ENCODE assay signal across 18 cellular contexts in genomic region chr20:58640446-58640845, GRCh38. TPM values are rescaled to one million over a fixed set of nuclear protein-coding genes. Genes with fewer than 3 reads are reported as not detected.
A peak's percentile ranks its signal among the peaks of the same experiment; 100 is the strongest.
DNase-seq lines count a peak whose midpoint lies in the region; ATAC-seq, FAIRE-seq and TF ChIP-seq lines count a peak whose summit lies in the region.
"Had no signal": no experiment of that assay in that cellular context is flagged by ENCODE, and none has a peak within 500 bp of the region (broad histone marks: within the 10 kb centered on the region; RNA-seq: fewer than 3 reads in every experiment).

No MANE protein-coding gene starts in this region.

- TF ChIP-seq POLR2A in H1 (IDR thresholded peaks at IDR 0.05; ENCODE audit: control extremely low read depth in 1 of 2, low read depth in 2 of 2, low read length in 2 of 2): no peak

- H3K27ac ChIP-seq in PC-9 (no peak overlapping the region), H1 (ENCODE audit: low read depth, low read length) (no peak overlapping the region), colonic mucosa (no peak overlapping the region)
- H3K27ac ChIP-seq: Peyer's patch, skin epidermis had no signal

- ATAC-seq in sciatic nerve (no peak), HG02884 (IDR thresholded peaks at IDR 0.05; ENCODE audit: unreplicated experiment) (no peak), GM19452 (IDR thresholded peaks at IDR 0.05; ENCODE audit: unreplicated experiment) (no peak)
- ATAC-seq: HCT116; stimulated activated naive CD8-positive, alpha-beta T cell treated with anti-CD3 and anti-CD28 coated beads, Interleukin-15, amount 100 ng/mL, for 72 hours had no signal

- H4K20me1 ChIP-seq in PC-9 (ENCODE audit: insufficient read depth): no peaks in the 10 kb centered on the region
- H4K20me1 ChIP-seq in H1 (replicated peaks in 1 of 2; ENCODE audit: control insufficient read depth in 1 of 2, insufficient read depth in 2 of 2, low read length in 2 of 2): no peaks in the 10 kb centered on the region

- TF ChIP-seq RAD21 in H1 (IDR thresholded peaks at IDR 0.05 in 1 of 2, conservative IDR thresholded peaks at IDR 0.05 in 1 of 2; ENCODE audit: low read depth in 2 of 2, low read length in 2 of 2): no peak

- H3K79me1 ChIP-seq in H1 (ENCODE audit: low read depth, low read length): no peaks in the 10 kb centered on the region

- FAIRE-seq in HTR-8/SVneo (lab: Jason Lieb, UNC) (peak; percentile 97), H1 (lab: Jason Lieb, UNC) (no peak)
- FAIRE-seq: islet of Langerhans had no signal

- 0 out of 2 replicates have a peak overlapping the region, but pooled peaks have one; percentile 31 for H2BK15ac ChIP-seq in H1 (ENCODE audit: low read length)

- no peaks in the 10 kb centered on the region for H3K9me2 ChIP-seq in PC-9 (ENCODE audit: insufficient read depth)

- no peak overlapping the region for H2AK5ac ChIP-seq in H1 (ENCODE audit: low read depth, low read length)

- POLR2A ChIA-PET in PC-9 (lab: Charles Lee; ENCODE audit: unreplicated experiment): no interaction called here
- POLR2A ChIA-PET in H1 (lab: Charles Lee; ENCODE audit: partially characterized antibody): interaction anchor here (0.7 to 2.4 kb wide), 4 partner anchors 10 to 199 kb away, joined by 3 to 11 read pairs (median 3); no protein-coding TSS in a partner anchor

- intact Hi-C loops in PC-9 (cut with micrococcal nuclease; ENCODE audit: unreplicated experiment): no loop called here
- intact Hi-C loops in sciatic nerve (cut with DNase I): no loop called here
- intact Hi-C loops in colonic mucosa (cut with DNase I): no loop called here

- H3K18ac ChIP-seq in H1 (ENCODE audit: extremely low read depth, low read length): no peak overlapping the region

- H4K5ac ChIP-seq in H1 (ENCODE audit: insufficient read length, low read depth, low read length): no peak overlapping the region

- no peaks in the 10 kb centered on the region; the same call in 1 of the 2 replicates for H3F3A ChIP-seq in PC-9 (ENCODE audit: insufficient read depth, low read depth)

- no peak overlapping the region for H2BK5ac ChIP-seq in H1 (ENCODE audit: low read depth, low read length)

- H3K56ac ChIP-seq in H1 (replicated peaks; ENCODE audit: insufficient read length, low read depth, low read length): no peak overlapping the region

- H3K36me3 ChIP-seq in PC-9 (ENCODE audit: low read depth) (no peaks in the 10 kb centered on the region), H1 (ENCODE audit: control insufficient read depth in 2 of 4, insufficient read depth in 4 of 4, low read length in 3 of 4) (no peaks in the 10 kb centered on the region), colonic mucosa (no peaks in the 10 kb centered on the region)
- H3K36me3 ChIP-seq: Peyer's patch had no signal

- BruUV-seq in PC-9 (replicated peaks; lab: Mats Ljungman, UMichigan): no TSS peak

- no peak overlapping the region for H3K4ac ChIP-seq in H1 (replicated peaks; ENCODE audit: insufficient read length, low read depth, low read length)

- H4K91ac ChIP-seq in H1 (replicated peaks; ENCODE audit: insufficient read length, low read length): no peak overlapping the region

- no peaks in the 10 kb centered on the region for H3K79me2 ChIP-seq in PC-9 (ENCODE audit: low read depth)
- no peaks in the 10 kb centered on the region for H3K79me2 ChIP-seq in H1 (ENCODE audit: control insufficient read depth in 1 of 2, insufficient read depth in 2 of 2, low read length in 2 of 2)

- CTCF ChIA-PET in PC-9 (lab: Charles Lee): interaction anchor here (0.6 kb wide), 1 partner anchor 765 kb away, joined by 12 read pairs; no protein-coding TSS in a partner anchor
- CTCF ChIA-PET in H1 (lab: Charles Lee; ENCODE audit: partially characterized antibody): interaction anchor here (2.2 to 2.3 kb wide), 2 partner anchors 10 to 15 kb away, joined by 9 to 11 read pairs; partner anchors contain the start of gene STX16

- H2AFZ ChIP-seq in PC-9: peak overlapping the region; percentile 46; the same call in 1 of the 2 replicates
- no peak overlapping the region for H2AFZ ChIP-seq in H1 (ENCODE audit: low read length)

- no peaks in the 10 kb centered on the region for H3K27me3 ChIP-seq in PC-9 (ENCODE audit: insufficient read depth, low read depth)
- H3K27me3 ChIP-seq in H1 (replicated peaks in 1 of 4; ENCODE audit: control insufficient read depth in 3 of 4, extremely low read depth in 1 of 4, insufficient read depth in 3 of 4, low read length in 3 of 4): no peaks in the 10 kb centered on the region; a peak in 1 of 7 replicates
- no peaks in the 10 kb centered on the region for H3K27me3 ChIP-seq in colonic mucosa
- H3K27me3 ChIP-seq: Peyer's patch had no signal

- no peaks in the 10 kb centered on the region for H3K9me3 ChIP-seq in PC-9 (ENCODE audit: insufficient read depth, low read depth)
- H3K9me3 ChIP-seq in H1 (ENCODE audit: insufficient read depth in 2 of 2, low read depth in 1 of 2, low read length in 1 of 2): no peaks in the 10 kb centered on the region
- H3K9me3 ChIP-seq in colonic mucosa: no peaks in the 10 kb centered on the region
- H3K9me3 ChIP-seq: Peyer's patch had no signal

- no peak overlapping the region for H2BK120ac ChIP-seq in H1 (replicated peaks; ENCODE audit: low read depth, low read length)

- TF ChIP-seq CTCF in PC-9 (conservative IDR thresholded peaks at IDR 0.05) (no peak), H1 (IDR thresholded peaks at IDR 0.05; ENCODE audit: control extremely low read depth in 1 of 3, insufficient read depth in 1 of 3, low read depth in 1 of 3, low read length in 3 of 3) (no peak), colonic mucosa (IDR thresholded peaks at IDR 0.05) (no peak)

- no peak overlapping the region for H3K9ac ChIP-seq in H1 (replicated peaks in 1 of 4; ENCODE audit: extremely low read depth in 1 of 4, low read depth in 3 of 4, low read length in 3 of 4)
- H3K9ac ChIP-seq in colonic mucosa (ENCODE audit: low read depth in 2 of 2, low read length in 2 of 2): no peak overlapping the region

- H3K4me3 ChIP-seq in PC-9 (no peak overlapping the region), H1 (ENCODE audit: extremely low read depth in 1 of 4, insufficient read depth in 2 of 4, low read depth in 3 of 4, low read length in 4 of 4) (no peak overlapping the region), colonic mucosa (no peak overlapping the region)
- H3K4me3 ChIP-seq: Peyer's patch, skin epidermis had no signal

- 0 out of 2 replicates have a peak overlapping the region, but pooled peaks have one; percentile 14 for H3K4me2 ChIP-seq in PC-9
- H3K4me2 ChIP-seq in H1 (ENCODE audit: insufficient read depth in 1 of 2, low read depth in 2 of 2, low read length in 2 of 2): no peak overlapping the region

- no peak overlapping the region for H4K8ac ChIP-seq in H1 (ENCODE audit: extremely low read depth, insufficient read depth, low read length)

- H3K4me1 ChIP-seq in PC-9 (replicated peaks; ENCODE audit: insufficient read depth) (peaks cover 21% of the 10 kb centered on the region), H1 (replicated peaks in 1 of 4; ENCODE audit: control insufficient read depth in 3 of 4, insufficient read depth in 4 of 4, low read length in 3 of 4) (peaks cover 0 to 2% (median 0%) of the 10 kb centered on the region in 4 experiments; a peak in 1 of 7 replicates), colonic mucosa (no peaks in the 10 kb centered on the region)
- H3K4me1 ChIP-seq: Peyer's patch had no signal

- no peak overlapping the region for H3K23ac ChIP-seq in H1 (ENCODE audit: insufficient read length)

- no peak overlapping the region for H2BK20ac ChIP-seq in H1 (ENCODE audit: low read length)

- 93% methylated on average over 9 of the region's 9 CpGs; no CpG with 5 or more reads in 1 of the 2 experiments for WGBS in H1 (ENCODE audit: extremely low coverage in 1 of 2, insufficient coverage in 1 of 2, insufficient read length in 1 of 2, insufficient replicate concordance in 2 of 2, low coverage in 1 of 2, low lambda C conversion rate in 2 of 2, missing lambda C conversion rate in 1 of 2), 2 experiments

- H3K14ac ChIP-seq in H1 (ENCODE audit: insufficient read length): no peak overlapping the region

- H2BK12ac ChIP-seq in H1 (ENCODE audit: low read depth, low read length): no peak overlapping the region; the same call in 1 of the 2 replicates

- DNase-seq in HTR-8/SVneo (ENCODE audit: insufficient read length, low spot score): no peak
- peak; percentile 26 to 46 for DNase-seq in PC-9
- DNase-seq in H1 (ENCODE audit: low read depth in 1 of 2, low spot score in 2 of 2): no peak
- peak; percentile 22 for DNase-seq in sciatic nerve (ENCODE audit: low spot score)
- DNase-seq in colonic mucosa: no peak
- DNase-seq: DMS79 treated with DMSO at 0.1 percent for 48 hours; Karpas-422; mesendoderm; NCI-H187; NCI-H524; nucleus accumbens; Peyer's patch; stimulated activated naive CD8-positive, alpha-beta T cell treated with anti-CD3 and anti-CD28 coated beads, Interleukin-15, amount 100 ng/mL, for 72 hours had no signal

- TF ChIP-seq EP300 in H1 (IDR thresholded peaks at IDR 0.05; ENCODE audit: borderline replicate concordance in 1 of 2, low read depth in 2 of 2, low read length in 2 of 2): no peak

- H3K23me2 ChIP-seq in H1 (ENCODE audit: low read depth, low read length): no peaks in the 10 kb centered on the region

TF ChIP-seq in H1, 55 proteins besides CTCF, POLR2A, EP300 and RAD21:
- no peak for TF ChIP-seq TEAD4 (IDR thresholded peaks at IDR 0.05; ENCODE audit: low read depth, low read length)

RNA-seq across cellular contexts. Expression of gene STX16, which starts 10.6 kb away (rescaled TPM):
- total RNA-seq in PC-9 (2021): 76.3 and 85.5 TPM in 2 replicates
- total RNA-seq in H1 (2021; fragmentation: NEBNext Ultra II Directional; extraction: Animal tissue kit (Norgen Biotek cat#: 25700)): 61.6 and 64.4 TPM in 2 replicates
- polyA plus RNA-seq in H1 (2011; rRNA removed): 45.2 and 45.3 TPM in 2 replicates
- 87.2 TPM for polyA plus RNA-seq in H1 (2011; cell fraction: cytosol; rRNA removed)
- polyA plus RNA-seq in H1 (2011; cell fraction: nucleus; rRNA removed): 65.1 TPM
- polyA plus RNA-seq in H1 (2012, experiment 1 of 2): 67.7 to 88.0 TPM (median 78.0 TPM) in 4 replicates
- polyA plus RNA-seq in H1 (2012, experiment 2 of 2): 9.0 TPM
- 60.8 TPM for polyA plus RNA-seq in H1 (2013, experiment 1 of 2)
- 50.5 TPM for polyA plus RNA-seq in H1 (2013, experiment 2 of 2)
- polyA minus RNA-seq in H1 (2011; rRNA and poly(A)+ RNA removed): 45.0 and 48.5 TPM in 2 replicates
- polyA minus RNA-seq in H1 (2011; cell fraction: cytosol; rRNA and poly(A)+ RNA removed): 32.7 TPM
- polyA minus RNA-seq in H1 (2011; cell fraction: nucleus; rRNA and poly(A)+ RNA removed): 46.7 TPM
- 78.7 TPM for total RNA-seq in sciatic nerve
- 10 to 100 TPM; 36.3 to 38.3 TPM for total RNA-seq in colonic mucosa

RNA-seq across cellular contexts. Expression of gene NPEPL1, which starts 52.2 kb away (rescaled TPM):
- total RNA-seq in PC-9 (2021): 24.0 and 36.9 TPM in 2 replicates
- 26.7 and 26.8 TPM in 2 replicates for total RNA-seq in H1 (2021; fragmentation: NEBNext Ultra II Directional; extraction: Animal tissue kit (Norgen Biotek cat#: 25700))
- polyA plus RNA-seq in H1 (2011; rRNA removed): 12.4 and 26.3 TPM in 2 replicates
- polyA plus RNA-seq in H1 (2011; cell fraction: cytosol; rRNA removed): 20.2 TPM
- polyA plus RNA-seq in H1 (2011; cell fraction: nucleus; rRNA removed): 166 TPM
- polyA plus RNA-seq in H1 (2012, experiment 1 of 2): 30.4 to 43.7 TPM (median 40.6 TPM) in 4 replicates
- 20.7 TPM for polyA plus RNA-seq in H1 (2012, experiment 2 of 2)
- polyA plus RNA-seq in H1 (2013, experiment 1 of 2): 16.9 TPM
- 14.3 TPM for polyA plus RNA-seq in H1 (2013, experiment 2 of 2)
- polyA minus RNA-seq in H1 (2011; rRNA and poly(A)+ RNA removed): 7.0 and 9.4 TPM in 2 replicates
- 9.7 TPM for polyA minus RNA-seq in H1 (2011; cell fraction: cytosol; rRNA and poly(A)+ RNA removed)
- 37.9 TPM for polyA minus RNA-seq in H1 (2011; cell fraction: nucleus; rRNA and poly(A)+ RNA removed)
- 47.5 TPM for total RNA-seq in sciatic nerve
- 10 to 100 TPM; 14.7 to 20.6 TPM for total RNA-seq in colonic mucosa

Comparison
In these comparisons a context has a peak if more than half of its experiments do, and no peak if none do; other contexts are left out.
1. DNase-seq: peak in PC-9 (2 of 2) and sciatic nerve (single experiment); none in HTR-8/SVneo (single experiment), H1 (0 of 2) and colonic mucosa (single experiment).